ENCODE assay signal across 1 cellular context in the genomic region with DNA sequence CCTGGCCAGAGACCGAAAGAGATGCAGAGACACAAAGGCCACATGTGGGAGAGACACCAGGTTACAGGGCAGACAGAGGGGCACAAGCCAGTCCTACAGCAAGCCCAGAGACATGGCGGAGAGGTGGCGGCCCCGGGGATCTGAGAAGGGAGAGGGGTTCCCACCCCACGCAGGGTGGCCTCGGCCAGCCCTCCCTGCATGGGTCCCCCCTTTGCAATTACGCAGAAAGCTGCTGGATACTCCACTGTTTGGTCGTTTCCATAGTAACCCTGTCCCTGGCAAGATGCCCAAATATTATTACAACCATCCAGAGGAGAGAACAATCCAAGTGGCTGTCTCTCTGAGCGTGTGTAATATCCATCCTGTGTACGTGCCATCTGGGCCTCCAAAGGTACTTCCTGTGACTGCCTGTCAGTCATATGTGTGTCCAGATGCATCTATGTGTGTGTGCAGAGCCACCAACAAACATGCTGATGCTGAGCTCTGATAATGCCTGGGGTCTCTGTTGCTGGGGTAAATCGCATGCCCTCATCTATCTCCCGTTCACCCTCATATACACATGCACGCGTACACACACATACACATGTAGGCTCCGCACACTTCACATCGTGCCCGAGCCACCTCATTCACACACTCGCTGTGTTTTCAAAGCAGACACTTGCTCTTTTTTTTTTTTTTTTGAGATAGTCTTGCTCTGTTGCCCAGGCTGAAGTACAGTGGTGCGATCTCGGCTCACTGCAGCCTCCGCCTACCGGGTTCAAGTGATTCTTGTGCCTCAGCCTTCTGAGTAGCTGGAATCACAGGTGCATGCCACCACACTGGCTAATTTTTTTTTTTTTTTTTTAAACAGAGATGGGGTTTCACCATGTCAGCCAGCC.
TF ChIP-seq lines count a peak whose summit lies in the region.

No MANE protein-coding gene starts in this region.

TF ChIP-seq in K562, 482 proteins besides CTCF, POLR2A, EP300 and RAD21:
- TF ChIP-seq, protein P1, sequence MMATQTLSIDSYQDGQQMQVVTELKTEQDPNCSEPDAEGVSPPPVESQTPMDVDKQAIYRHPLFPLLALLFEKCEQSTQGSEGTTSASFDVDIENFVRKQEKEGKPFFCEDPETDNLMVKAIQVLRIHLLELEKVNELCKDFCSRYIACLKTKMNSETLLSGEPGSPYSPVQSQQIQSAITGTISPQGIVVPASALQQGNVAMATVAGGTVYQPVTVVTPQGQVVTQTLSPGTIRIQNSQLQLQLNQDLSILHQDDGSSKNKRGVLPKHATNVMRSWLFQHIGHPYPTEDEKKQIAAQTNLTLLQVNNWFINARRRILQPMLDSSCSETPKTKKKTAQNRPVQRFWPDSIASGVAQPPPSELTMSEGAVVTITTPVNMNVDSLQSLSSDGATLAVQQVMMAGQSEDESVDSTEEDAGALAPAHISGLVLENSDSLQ (IDR thresholded peaks at IDR 0.05), result peak; percentile 78
- TF ChIP-seq ARID2 (IDR thresholded peaks at IDR 0.05) (no peak), SMC3 (conservative IDR thresholded peaks at IDR 0.05; ENCODE audit: insufficient read depth, low read depth, low read length) (no peak), ZKSCAN1 (IDR thresholded peaks at IDR 0.05; ENCODE audit: low read depth, low read length) (no peak), KDM2B (CRISPR knock-in tag; IDR thresholded peaks at IDR 0.05) (no peak), ZNF146 (CRISPR knock-in tag; IDR thresholded peaks at IDR 0.05; ENCODE audit: unreplicated experiment) (no peak), CC2D1A (IDR thresholded peaks at IDR 0.05) (no peak), NFIC (IDR thresholded peaks at IDR 0.05) (peak; percentile 90), RFX1 (IDR thresholded peaks at IDR 0.05) (peak; percentile 87), THRAP3 (IDR thresholded peaks at IDR 0.05; ENCODE audit: borderline replicate concordance) (no peak), ARNT (IDR thresholded peaks at IDR 0.05) (no peak), MCM7 (IDR thresholded peaks at IDR 0.05) (no peak), GATAD2A (IDR thresholded peaks at IDR 0.05) (no peak), ZNF184 (CRISPR knock-in tag; IDR thresholded peaks at IDR 0.05) (no peak), SMARCC2 (IDR thresholded peaks at IDR 0.05; ENCODE audit: low read depth) (no peak), NRF1 (conservative IDR thresholded peaks at IDR 0.05 in 1 of 2, IDR thresholded peaks at IDR 0.05 in 1 of 2) (no peak), ZBTB1 (CRISPR knock-in tag; IDR thresholded peaks at IDR 0.05; ENCODE audit: borderline replicate concordance, low read depth) (no peak)
- TF ChIP-seq, protein P2, sequence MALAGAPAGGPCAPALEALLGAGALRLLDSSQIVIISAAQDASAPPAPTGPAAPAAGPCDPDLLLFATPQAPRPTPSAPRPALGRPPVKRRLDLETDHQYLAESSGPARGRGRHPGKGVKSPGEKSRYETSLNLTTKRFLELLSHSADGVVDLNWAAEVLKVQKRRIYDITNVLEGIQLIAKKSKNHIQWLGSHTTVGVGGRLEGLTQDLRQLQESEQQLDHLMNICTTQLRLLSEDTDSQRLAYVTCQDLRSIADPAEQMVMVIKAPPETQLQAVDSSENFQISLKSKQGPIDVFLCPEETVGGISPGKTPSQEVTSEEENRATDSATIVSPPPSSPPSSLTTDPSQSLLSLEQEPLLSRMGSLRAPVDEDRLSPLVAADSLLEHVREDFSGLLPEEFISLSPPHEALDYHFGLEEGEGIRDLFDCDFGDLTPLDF (CRISPR knock-in tag; IDR thresholded peaks at IDR 0.05), result no peak
- TF ChIP-seq, protein P3, sequence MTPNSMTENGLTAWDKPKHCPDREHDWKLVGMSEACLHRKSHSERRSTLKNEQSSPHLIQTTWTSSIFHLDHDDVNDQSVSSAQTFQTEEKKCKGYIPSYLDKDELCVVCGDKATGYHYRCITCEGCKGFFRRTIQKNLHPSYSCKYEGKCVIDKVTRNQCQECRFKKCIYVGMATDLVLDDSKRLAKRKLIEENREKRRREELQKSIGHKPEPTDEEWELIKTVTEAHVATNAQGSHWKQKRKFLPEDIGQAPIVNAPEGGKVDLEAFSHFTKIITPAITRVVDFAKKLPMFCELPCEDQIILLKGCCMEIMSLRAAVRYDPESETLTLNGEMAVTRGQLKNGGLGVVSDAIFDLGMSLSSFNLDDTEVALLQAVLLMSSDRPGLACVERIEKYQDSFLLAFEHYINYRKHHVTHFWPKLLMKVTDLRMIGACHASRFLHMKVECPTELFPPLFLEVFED (CRISPR knock-in tag; conservative IDR thresholded peaks at IDR 0.05), result no peak
- TF ChIP-seq, protein P4, sequence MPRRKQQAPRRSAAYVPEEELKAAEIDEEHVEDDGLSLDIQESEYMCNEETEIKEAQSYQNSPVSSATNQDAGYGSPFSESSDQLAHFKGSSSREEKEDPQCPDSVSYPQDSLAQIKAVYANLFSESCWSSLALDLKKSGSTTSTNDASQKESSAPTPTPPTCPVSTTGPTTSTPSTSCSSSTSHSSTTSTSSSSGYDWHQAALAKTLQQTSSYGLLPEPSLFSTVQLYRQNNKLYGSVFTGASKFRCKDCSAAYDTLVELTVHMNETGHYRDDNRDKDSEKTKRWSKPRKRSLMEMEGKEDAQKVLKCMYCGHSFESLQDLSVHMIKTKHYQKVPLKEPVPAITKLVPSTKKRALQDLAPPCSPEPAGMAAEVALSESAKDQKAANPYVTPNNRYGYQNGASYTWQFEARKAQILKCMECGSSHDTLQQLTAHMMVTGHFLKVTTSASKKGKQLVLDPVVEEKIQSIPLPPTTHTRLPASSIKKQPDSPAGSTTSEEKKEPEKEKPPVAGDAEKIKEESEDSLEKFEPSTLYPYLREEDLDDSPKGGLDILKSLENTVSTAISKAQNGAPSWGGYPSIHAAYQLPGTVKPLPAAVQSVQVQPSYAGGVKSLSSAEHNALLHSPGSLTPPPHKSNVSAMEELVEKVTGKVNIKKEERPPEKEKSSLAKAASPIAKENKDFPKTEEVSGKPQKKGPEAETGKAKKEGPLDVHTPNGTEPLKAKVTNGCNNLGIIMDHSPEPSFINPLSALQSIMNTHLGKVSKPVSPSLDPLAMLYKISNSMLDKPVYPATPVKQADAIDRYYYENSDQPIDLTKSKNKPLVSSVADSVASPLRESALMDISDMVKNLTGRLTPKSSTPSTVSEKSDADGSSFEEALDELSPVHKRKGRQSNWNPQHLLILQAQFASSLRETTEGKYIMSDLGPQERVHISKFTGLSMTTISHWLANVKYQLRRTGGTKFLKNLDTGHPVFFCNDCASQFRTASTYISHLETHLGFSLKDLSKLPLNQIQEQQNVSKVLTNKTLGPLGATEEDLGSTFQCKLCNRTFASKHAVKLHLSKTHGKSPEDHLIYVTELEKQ (CRISPR knock-in tag; IDR thresholded peaks at IDR 0.05), result no peak
